Comparison of ENCODE assay signal across 9 cellular contexts in genomic region chrX:86148024-86148511, GRCh38. TPM values are rescaled to one million over a fixed set of nuclear protein-coding genes. Genes with fewer than 3 reads are reported as not detected.
DNase-seq lines count a peak whose midpoint lies in the region; ATAC-seq and TF ChIP-seq lines count a peak whose summit lies in the region.
"Had no signal": no experiment of that assay in that cellular context is flagged by ENCODE, and none has a peak within 500 bp of the region (broad histone marks: within the 10 kb centered on the region; RNA-seq: fewer than 3 reads in every experiment).

Gene DACH2 (plus strand): TSS chrX:86148451.

- H2AFZ ChIP-seq in Karpas-422 (ENCODE audit: low read length): no peak within 1 kb of the TSS

- TF ChIP-seq CTCF in retinal pigment epithelial cell (conservative IDR thresholded peaks at IDR 0.05; ENCODE audit: low read depth, low read length): no peak

- H3K4me2 ChIP-seq in Karpas-422 (ENCODE audit: low read depth, low read length, poor library complexity, severe bottlenecking): no peak within 1 kb of the TSS

- in situ Hi-C loops in SK-MEL-5 (cut with HindIII; ENCODE audit: low pct_unique_long_range_greater_than_20kb, low sequenced_read_pairs): no loop called here

- peak; percentile 97 for ATAC-seq in HG03196 (IDR thresholded peaks at IDR 0.05; ENCODE audit: unreplicated experiment)

- H3K9me3 ChIP-seq in iPS-18a (ENCODE audit: control insufficient read depth, low read depth, low read length): no peaks in the 10 kb centered on the region
- H3K9me3 ChIP-seq in Karpas-422 (ENCODE audit: low read length): no peaks in the 10 kb centered on the region

- no peaks in the 10 kb centered on the region for H4K20me1 ChIP-seq in Karpas-422 (ENCODE audit: insufficient read depth, low read depth, low read length)

- no peaks in the 10 kb centered on the region for H3K79me2 ChIP-seq in Karpas-422 (ENCODE audit: low read length)

- no peak within 1 kb of the TSS for H3K27ac ChIP-seq in iPS-18a (ENCODE audit: low read length)
- H3K27ac ChIP-seq in Karpas-422 (ENCODE audit: low read length): no peak within 1 kb of the TSS
- H3K27ac ChIP-seq: C4-2B had no signal

- H3K27me3 ChIP-seq in iPS-18a (ENCODE audit: control insufficient read depth, insufficient read depth, low read length): peaks cover 39% of the 10 kb centered on the region
- H3K27me3 ChIP-seq in Karpas-422 (ENCODE audit: low read length): no peaks in the 10 kb centered on the region

- H3K36me3 ChIP-seq in iPS-18a (ENCODE audit: control insufficient read depth, low read depth, low read length) (no peaks in the 10 kb centered on the region), Karpas-422 (ENCODE audit: insufficient read depth, low read length) (no peaks in the 10 kb centered on the region)

- H3K9ac ChIP-seq in iPS-18a (ENCODE audit: low read length) (peak within 1 kb of the TSS; percentile 0), Karpas-422 (ENCODE audit: low read length) (no peak within 1 kb of the TSS)

- peak; percentile 67 for DNase-seq in activated CD8-positive, alpha-beta memory T cell treated with anti-CD3 and anti-CD28 coated beads for 24 hours
- no peak for DNase-seq in activated CD8-positive, alpha-beta memory T cell treated with anti-CD3 and anti-CD28 coated beads, Interleukin-2, amount 50 U/mL, for 4 hours
- DNase-seq in SK-MEL-5 (ENCODE audit: low read depth, low spot score) (peak; percentile 70), brain pericyte (ENCODE audit: low read depth, low spot score) (peak; percentile 65), retinal pigment epithelial cell (ENCODE audit: low read depth) (peak; percentile 12), Karpas-422 (no peak)

- no peaks in the 10 kb centered on the region for H3K9me2 ChIP-seq in Karpas-422 (replicated peaks; ENCODE audit: insufficient read depth, low read length)

- H3K4me1 ChIP-seq in iPS-18a (ENCODE audit: control insufficient read depth, low read depth, low read length) (peaks cover 14% of the 10 kb centered on the region), Karpas-422 (ENCODE audit: low read length) (no peaks in the 10 kb centered on the region)

- H3K4me3 ChIP-seq in iPS-18a (ENCODE audit: low read length) (peak within 1 kb of the TSS; percentile 67), retinal pigment epithelial cell (ENCODE audit: low read length) (peak within 1 kb of the TSS; percentile 59), Karpas-422 (ENCODE audit: low read length) (no peak within 1 kb of the TSS)

RNA-seq across cellular contexts. Expression of gene DACH2, which starts in this region (rescaled TPM):
- total RNA-seq in SK-MEL-5 (2014; rRNA removed; shearing (Covaris generic)): not detected in 2 replicates
- not detected in 2 replicates for polyA plus RNA-seq in SK-MEL-5 (2015; cell fraction: cytosol; rRNA removed)
- polyA plus RNA-seq in SK-MEL-5 (2015; cell fraction: nucleus; rRNA removed): 0.06 TPM in 1 of 2 replicates, not detected in the other
- total RNA-seq in Karpas-422 (2014; rRNA removed; shearing (Covaris generic); ENCODE audit: low replicate concordance): not detected in 2 replicates

Comparison
In these comparisons a context has a peak if more than half of its experiments do, and no peak if none do; other contexts are left out.
1. DNase-seq: peak in activated CD8-positive, alpha-beta memory T cell treated with anti-CD3 and anti-CD28 coated beads for 24 hours (single experiment), brain pericyte (single experiment) and retinal pigment epithelial cell (single experiment); none in activated CD8-positive, alpha-beta memory T cell treated with anti-CD3 and anti-CD28 coated beads, Interleukin-2, amount 50 U/mL, for 4 hours (single experiment) and Karpas-422 (single experiment).
2. Peak in DNase-seq in SK-MEL-5; RNA of the gene not detected or under 1 TPM.